8 cellular contexts compared by ENCODE assay signal in genomic region chr13:80744147-80744914, GRCh38.
"Had no signal": no experiment of that assay in that cellular context is flagged by ENCODE, and none has a peak within 500 bp of the region (broad histone marks: within the 10 kb centered on the region; RNA-seq: fewer than 3 reads in every experiment).

No MANE protein-coding gene starts in this region.

- H3K9me3 ChIP-seq: HAP-1 had no signal

- H2AFZ ChIP-seq: GM23248 had no signal

- H3K27me3 Mint-ChIP-seq: IgD-negative memory B cell had no signal

- H3K4me3 ChIP-seq: GM23248, HAP-1 had no signal

- H3K36me3 ChIP-seq: HAP-1 had no signal

- H3K4me1 Mint-ChIP-seq: IgD-negative memory B cell had no signal

- H3K4me3 Mint-ChIP-seq: HFFc6, IgD-negative memory B cell had no signal

- H3K27ac Mint-ChIP-seq: HFFc6, IgD-negative memory B cell had no signal

- H3K9ac ChIP-seq: GM23248 had no signal

- H3K4me1 ChIP-seq: HAP-1 had no signal

- H3K36me3 Mint-ChIP-seq: IgD-negative memory B cell had no signal

- H3K27ac ChIP-seq: GM23248, HL-60 had no signal

- DNase-seq: GM23248, GOT3, H7, HFFc6 had no signal

- FAIRE-seq: HepG2 had no signal
